ENCODE assay signal across 9 cellular contexts in the genomic region with DNA sequence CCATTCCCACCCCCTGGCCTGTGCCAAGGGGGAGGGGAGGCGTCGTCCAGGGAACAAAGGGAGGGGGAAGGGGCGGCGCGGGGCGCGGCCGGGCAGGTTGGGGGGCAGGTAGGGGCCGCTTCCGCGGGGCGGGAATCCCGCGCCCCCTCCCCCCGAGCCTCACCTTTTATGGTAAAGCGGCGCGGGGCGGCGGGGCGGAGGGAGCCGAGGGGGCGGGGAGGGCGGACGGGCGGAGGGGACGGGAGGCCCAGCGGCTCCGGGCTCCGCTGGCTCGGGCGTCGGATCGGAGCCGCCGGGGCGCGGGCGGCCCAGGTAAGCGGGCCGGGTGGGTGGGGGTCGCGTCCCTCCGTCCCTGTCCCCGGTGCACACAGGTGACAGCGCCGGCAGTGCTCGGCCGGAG. TPM values are rescaled to one million over a fixed set of nuclear protein-coding genes. Genes with fewer than 3 reads are reported as not detected.
A peak's percentile ranks its signal among the peaks of the same experiment; 100 is the strongest.
DNase-seq lines count a peak whose midpoint lies in the region; ATAC-seq and TF ChIP-seq lines count a peak whose summit lies in the region.
"Had no signal": no experiment of that assay in that cellular context is flagged by ENCODE, and none has a peak within 500 bp of the region (broad histone marks: within the 10 kb centered on the region; RNA-seq: fewer than 3 reads in every experiment).

A gene with protein sequence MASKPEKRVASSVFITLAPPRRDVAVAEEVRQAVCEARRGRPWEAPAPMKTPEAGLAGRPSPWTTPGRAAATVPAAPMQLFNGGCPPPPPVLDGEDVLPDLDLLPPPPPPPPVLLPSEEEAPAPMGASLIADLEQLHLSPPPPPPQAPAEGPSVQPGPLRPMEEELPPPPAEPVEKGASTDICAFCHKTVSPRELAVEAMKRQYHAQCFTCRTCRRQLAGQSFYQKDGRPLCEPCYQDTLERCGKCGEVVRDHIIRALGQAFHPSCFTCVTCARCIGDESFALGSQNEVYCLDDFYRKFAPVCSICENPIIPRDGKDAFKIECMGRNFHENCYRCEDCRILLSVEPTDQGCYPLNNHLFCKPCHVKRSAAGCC (plus strand): TSS at position 259 of the 400 bp plus-strand sequence. CDS start 6,189 bp downstream, outside the sequence.

- no peaks in the 10 kb centered on the region for H3K9me3 Mint-ChIP-seq in nephron progenitor cell

- H3K4me1 Mint-ChIP-seq in nephron progenitor cell = peaks cover 55% of the 10 kb centered on the region

- no peak for TF ChIP-seq CTCF in RWPE2 (IDR thresholded peaks at IDR 0.05; ENCODE audit: poor library complexity, severe bottlenecking)
- TF ChIP-seq CTCF in fibroblast of pulmonary artery (IDR thresholded peaks at IDR 0.05; ENCODE audit: low read length, missing control alignments) = no peak
- TF ChIP-seq CTCF in nephron progenitor cell (IDR thresholded peaks at IDR 0.05) = no peak

- H3K4me1 ChIP-seq in RWPE2 (ENCODE audit: insufficient read depth, poor library complexity, severe bottlenecking) = peaks cover 26% of the 10 kb centered on the region

- peak within 1 kb of the TSS; percentile 85 for H3K27ac Mint-ChIP-seq in nephron progenitor cell

- no peaks in the 10 kb centered on the region for H3K27me3 ChIP-seq in RWPE2 (ENCODE audit: insufficient read depth, poor library complexity, severe bottlenecking)

- peaks cover 20% of the 10 kb centered on the region; the same call in 1 of the 2 replicates for H3K36me3 ChIP-seq in RWPE2 (ENCODE audit: low read depth)

- H3K4me3 Mint-ChIP-seq in nephron progenitor cell = peak within 1 kb of the TSS; percentile 86

- peak; percentile 30; the same call in 2 of the 3 replicates for ATAC-seq in RWPE2 (ENCODE audit: low read depth)

- H3K27me3 Mint-ChIP-seq in nephron progenitor cell (ENCODE audit: low read depth, poor library complexity) = peaks cover 11% of the 10 kb centered on the region

- H3K36me3 Mint-ChIP-seq in nephron progenitor cell (ENCODE audit: low read depth) = peaks cover 9% of the 10 kb centered on the region

- no peaks in the 10 kb centered on the region for H3K9me3 ChIP-seq in RWPE2 (ENCODE audit: severe bottlenecking)

- H3K4me3 ChIP-seq in RWPE2 (ENCODE audit: severe bottlenecking) (peak within 1 kb of the TSS; percentile 79), fibroblast of pulmonary artery (replicated peaks; ENCODE audit: low read depth, low read length) (peak within 1 kb of the TSS; percentile 72)

- DNase-seq in EH (ENCODE audit: low read depth) (peak; percentile 55), RWPE2 (ENCODE audit: low spot score) (no peak), fibroblast of pulmonary artery (ENCODE audit: low read depth) (peak; percentile 33), nephron progenitor cell (peak; percentile 66), SK-N-DZ (ENCODE audit: low spot score) (no peak), GM19238 (ENCODE audit: insufficient read length, low spot score) (no peak), NCI-H446 treated with DMSO at 0.1 percent for 48 hours (lab: John Stamatoyannopoulos, UW) (no peak)
- DNase-seq in activated CD4-positive, alpha-beta T cell treated with anti-CD3 and anti-CD28 coated beads, Interleukin-2, amount 50 U/mL, for 48 hours = no peak

- peak within 1 kb of the TSS; percentile 94 for H3K27ac ChIP-seq in RWPE2 (ENCODE audit: poor library complexity, severe bottlenecking)
- H3K27ac ChIP-seq: KMS-11 had no signal

RNA-seq across cellular contexts. Expression of the gene that starts here (rescaled TPM):
- 6.4 and 10.1 TPM in 2 replicates for polyA plus RNA-seq in SK-N-DZ (2014; cell fraction: cytosol; rRNA removed)
- polyA plus RNA-seq in SK-N-DZ (2014; cell fraction: nucleus; rRNA removed) = 4.9 and 12.8 TPM in 2 replicates

Comparison
In these comparisons a context has a peak if more than half of its experiments do, and no peak if none do; other contexts are left out.
1. DNase-seq: peak in EH (single experiment), fibroblast of pulmonary artery (single experiment) and nephron progenitor cell (single experiment); none in RWPE2 (single experiment), SK-N-DZ (single experiment), GM19238 (single experiment), activated CD4-positive, alpha-beta T cell treated with anti-CD3 and anti-CD28 coated beads, Interleukin-2, amount 50 U/mL, for 48 hours (0 of 2) and NCI-H446 treated with DMSO at 0.1 percent for 48 hours (single experiment).